ENCODE assay signal across 12 cellular contexts in genomic region chr20:46683620-46683938, GRCh38. TPM values are rescaled to one million over a fixed set of nuclear protein-coding genes. Genes with fewer than 3 reads are reported as not detected.
DNase-seq lines count a peak whose midpoint lies in the region; ATAC-seq and TF ChIP-seq lines count a peak whose summit lies in the region.
"Had no signal": no experiment of that assay in that cellular context is flagged by ENCODE, and none has a peak within 500 bp of the region (broad histone marks: within the 10 kb centered on the region; RNA-seq: fewer than 3 reads in every experiment).

No MANE protein-coding gene starts in this region.

- peak overlapping the region; percentile 77 for H3K4me3 Mint-ChIP-seq in mesothelial cell of epicardium

- TF ChIP-seq CTCF in mesothelial cell of epicardium (IDR thresholded peaks at IDR 0.05; ENCODE audit: unreplicated experiment) (no peak), transverse colon (IDR thresholded peaks at IDR 0.05) (no peak)

- DNase-seq in Right ventricle myocardium superior (no peak), Right ventricle myocardium inferior (ENCODE audit: missing footprints) (no peak), epithelial cell of prostate (ENCODE audit: low read depth, low spot score) (no peak), mesothelial cell of epicardium (ENCODE audit: low spot score in 2 of 2, unreplicated experiment in 2 of 2) (no peak), D341Med (ENCODE audit: low spot score) (no peak), transverse colon (no peak)
- DNase-seq: NCI-H2107, occipital lobe had no signal

- H3K36me3 ChIP-seq in transverse colon, result peaks cover 0 to 13% (median 0%) of the 10 kb centered on the region in 4 donors

- H3K4me1 Mint-ChIP-seq in mesothelial cell of epicardium, result peaks cover 35% of the 10 kb centered on the region

- no peaks in the 10 kb centered on the region for H3K9me3 Mint-ChIP-seq in mesothelial cell of epicardium

- H3K9me3 ChIP-seq in transverse colon, result no peaks in the 10 kb centered on the region

- peaks cover 18% of the 10 kb centered on the region for H3K36me3 Mint-ChIP-seq in mesothelial cell of epicardium

- TF ChIP-seq POLR2A in transverse colon (IDR thresholded peaks at IDR 0.05), result no peak
- no peak for TF ChIP-seq POLR2A in GM18505 (IDR thresholded peaks at IDR 0.05; ENCODE audit: borderline replicate concordance, extremely low read depth, insufficient read depth, insufficient read length)

- H3K27ac Mint-ChIP-seq in mesothelial cell of epicardium, result peak overlapping the region; percentile 95

- peak; percentile 8 for ATAC-seq in Right ventricle myocardium superior (ENCODE audit: poor library complexity)
- no peak for ATAC-seq in Right ventricle myocardium inferior
- no peak for ATAC-seq in HG02571 (IDR thresholded peaks at IDR 0.05; ENCODE audit: unreplicated experiment)
- no peak for ATAC-seq in GM18505 (IDR thresholded peaks at IDR 0.05; ENCODE audit: unreplicated experiment)

- peaks cover 8 to 36% (median 27%) of the 10 kb centered on the region in 4 donors for H3K4me1 ChIP-seq in transverse colon

- peak overlapping the region; percentile 70 for H3K27ac ChIP-seq in epithelial cell of prostate
- peak overlapping the region in 1 of 4 donors; percentile 56 for H3K27ac ChIP-seq in transverse colon
- H3K27ac ChIP-seq: HL-60 had no signal

- peak overlapping the region in 1 of 4 donors; percentile 15 for H3K4me3 ChIP-seq in transverse colon

- no peak for TF ChIP-seq EP300 in transverse colon (IDR thresholded peaks at IDR 0.05; ENCODE audit: low read depth)

- no peaks in the 10 kb centered on the region for H3K27me3 ChIP-seq in transverse colon

- intact Hi-C loops in Right ventricle myocardium superior (cut with DNase I) (loop anchor here (10.0 kb wide), 1 partner anchor 129 kb away; the partner anchor contains the start of gene OCSTAMP), Right ventricle myocardium inferior (cut with DNase I) (loop anchor here (5.0 kb wide), 1 partner anchor 121 kb away; no protein-coding TSS in a partner anchor), transverse colon (cut with DNase I; ENCODE audit: low total_unique reads) (no loop called here)

- in situ Hi-C loops in transverse colon (cut with MboI; ENCODE audit: low pct_ligation_motif_present in 1 of 4, low pct_unique_long_range_greater_than_20kb in 1 of 4, low sequenced_read_pairs in 3 of 4), result loop anchor here in 2 of 4 donors (10.0 to 25.0 kb wide), 2 partner anchors 159 to 171 kb away; partner anchors contain the start of gene ZNF334 (in 1 of the 2)

- 60 to 69% methylated on average over 1 to 9 of the region's 9 CpGs for WGBS in transverse colon (ENCODE audit: low coverage in 1 of 2), 2 donors

- H3K27me3 Mint-ChIP-seq in mesothelial cell of epicardium (ENCODE audit: low read depth), result no peaks in the 10 kb centered on the region

RNA-seq across cellular contexts. Expression of gene TP53RK, which starts 5.7 kb away (rescaled TPM):
- 5.0 TPM for total RNA-seq in Right ventricle myocardium superior
- 5.6 TPM for total RNA-seq in Right ventricle myocardium inferior
- total RNA-seq in mesothelial cell of epicardium, result 16.2 to 17.3 TPM (median 16.3 TPM) in 3 replicates
- total RNA-seq in transverse colon, result 10 to 100 TPM; 12.4 to 26.7 (median 18.3) TPM

RNA-seq across cellular contexts. Expression of gene SLC2A10, which starts 25.9 kb away (rescaled TPM):
- total RNA-seq in Right ventricle myocardium superior (2.6 TPM), Right ventricle myocardium inferior (3.1 TPM), mesothelial cell of epicardium (21.7 to 23.8 TPM (median 22.2 TPM) in 3 replicates), transverse colon (10 to 100 TPM in 3 of 4 donors, 1 to 10 TPM in 1; 8.2 to 33.5 (median 15.2) TPM)
- total RNA-seq: A673 had no signal

RNA-seq across cellular contexts. Expression of gene SLC13A3, which starts 32.3 kb away (rescaled TPM):
- total RNA-seq in Right ventricle myocardium superior (0.30 TPM), Right ventricle myocardium inferior (0.30 TPM), mesothelial cell of epicardium (18.8 to 19.7 TPM (median 19.3 TPM) in 3 replicates), transverse colon (under 1 TPM in 2 of 4 donors, not detected in 2; 0.14 to 0.48 TPM)

Comparison
In these comparisons a context has a peak if more than half of its experiments do, and no peak if none do; other contexts are left out.
1. RNA of gene SLC13A3, which starts 32.3 kb away (total RNA-seq): 18.8 to 19.7 TPM in mesothelial cell of epicardium; 0.30 TPM in Right ventricle myocardium inferior (single experiment), 0.30 TPM in Right ventricle myocardium superior (single experiment) and 0.14 to 0.48 TPM in transverse colon; every median in the first group is over 10 times any median in the second.